Comparison of ENCODE assay signal across 1 cellular context in genomic region chr6:220312-220711, GRCh38.
A peak's percentile ranks its signal among the peaks of the same experiment; 100 is the strongest.
TF ChIP-seq lines count a peak whose summit lies in the region.

No MANE protein-coding gene starts in this region.

TF ChIP-seq in HepG2, 621 proteins besides CTCF, POLR2A, EP300 and RAD21 (continued from another document and continues in another):
- TF ChIP-seq ZBTB49 (CRISPR knock-in tag; IDR thresholded peaks at IDR 0.05; ENCODE audit: borderline replicate concordance) (no peak), DRAP1 (CRISPR knock-in tag; IDR thresholded peaks at IDR 0.05) (peak; percentile 42; the same call in 1 of the 2 replicates), ARNT (IDR thresholded peaks at IDR 0.05) (no peak), ELF3 (CRISPR knock-in tag; IDR thresholded peaks at IDR 0.05) (0 out of 2 replicates have a peak, but pooled peaks have one; percentile 3), ZSCAN31 (CRISPR knock-in tag; IDR thresholded peaks at IDR 0.05; ENCODE audit: low read depth) (no peak), ARID3A (IDR thresholded peaks at IDR 0.05; ENCODE audit: low read depth, low read length) (peak; percentile 36; the same call in 1 of the 2 replicates), PAXIP1 (CRISPR knock-in tag; conservative IDR thresholded peaks at IDR 0.05) (peak; percentile 77), GZF1 (CRISPR knock-in tag; IDR thresholded peaks at IDR 0.05) (peak; percentile 97), ZNF7 (CRISPR knock-in tag; IDR thresholded peaks at IDR 0.05) (no peak), FOXA1 (IDR thresholded peaks at IDR 0.05) (no peak), FOXA1 (CRISPR knock-in tag; IDR thresholded peaks at IDR 0.05) (peak; percentile 59), CBFB (CRISPR knock-in tag; IDR thresholded peaks at IDR 0.05) (peak; percentile 87), CREB1 (IDR thresholded peaks at IDR 0.05) (no peak), CREB1 (CRISPR knock-in tag; IDR thresholded peaks at IDR 0.05) (0 out of 2 replicates have a peak, but pooled peaks have one; percentile 34), NCOR1 (IDR thresholded peaks at IDR 0.05; ENCODE audit: borderline replicate concordance, low read length) (peak; percentile 86; the same call in 1 of the 2 replicates), TRIM22 (IDR thresholded peaks at IDR 0.05) (no peak), TCF7 (IDR thresholded peaks at IDR 0.05; ENCODE audit: low read depth) (peak; percentile 90), NCOA2 (CRISPR knock-in tag; IDR thresholded peaks at IDR 0.05) (peak; percentile 77), NR2F1 (CRISPR knock-in tag; IDR thresholded peaks at IDR 0.05) (peak in 1 of 2 experiments; percentile 10; a peak in 1 of 4 replicates), MLXIP (CRISPR knock-in tag; IDR thresholded peaks at IDR 0.05; ENCODE audit: borderline replicate concordance) (no peak), SOX13 (IDR thresholded peaks at IDR 0.05) (no peak), SOX13 (CRISPR knock-in tag; conservative IDR thresholded peaks at IDR 0.05 in 1 of 2, IDR thresholded peaks at IDR 0.05 in 1 of 2) (peak in 1 of 2 experiments; percentile 74; a peak in 2 of 4 replicates), SP2 (CRISPR knock-in tag; IDR thresholded peaks at IDR 0.05) (no peak), POLR2AphosphoS5 (IDR thresholded peaks at IDR 0.05; ENCODE audit: low read depth, low read length) (peak; percentile 33; the same call in 1 of the 2 replicates), SP1 (IDR thresholded peaks at IDR 0.05) (no peak), SP1 (CRISPR knock-in tag; IDR thresholded peaks at IDR 0.05) (no peak), ZNF775 (CRISPR knock-in tag; IDR thresholded peaks at IDR 0.05; ENCODE audit: borderline replicate concordance) (no peak), TCF7L2 (IDR thresholded peaks at IDR 0.05; ENCODE audit: low read depth, low read length) (peak; percentile 89), ARID2 (CRISPR knock-in tag; IDR thresholded peaks at IDR 0.05; ENCODE audit: borderline replicate concordance) (peak; percentile 59; the same call in 1 of the 2 replicates), SOX6 (IDR thresholded peaks at IDR 0.05) (no peak), SOX6 (CRISPR knock-in tag; IDR thresholded peaks at IDR 0.05) (peak; percentile 55; the same call in 1 of the 2 replicates), NR2F6 (IDR thresholded peaks at IDR 0.05) (no peak), NR2F6 (CRISPR knock-in tag; IDR thresholded peaks at IDR 0.05) (0 out of 2 replicates have a peak, but pooled peaks have one; percentile 14), ZC3H4 (CRISPR knock-in tag; IDR thresholded peaks at IDR 0.05; ENCODE audit: borderline replicate concordance) (no peak), KLF9 (CRISPR knock-in tag; IDR thresholded peaks at IDR 0.05; ENCODE audit: low read depth) (no peak), ATF2 (CRISPR knock-in tag; IDR thresholded peaks at IDR 0.05) (0 out of 2 replicates have a peak, but pooled peaks have one; percentile 14), ARID5B (CRISPR knock-in tag; IDR thresholded peaks at IDR 0.05) (peak; percentile 63), PHB2 (IDR thresholded peaks at IDR 0.05; ENCODE audit: partially characterized antibody) (no peak), MXD3 (CRISPR knock-in tag; IDR thresholded peaks at IDR 0.05) (no peak), MXI1 (IDR thresholded peaks at IDR 0.05; ENCODE audit: borderline replicate concordance, low read depth, low read length) (0 out of 3 replicates have a peak, but pooled peaks have one; percentile 1), SOX5 (CRISPR knock-in tag; IDR thresholded peaks at IDR 0.05; ENCODE audit: borderline replicate concordance) (peak; percentile 58; the same call in 1 of the 2 replicates), REL (CRISPR knock-in tag; conservative IDR thresholded peaks at IDR 0.05) (no peak), TAF1 (CRISPR knock-in tag; IDR thresholded peaks at IDR 0.05) (0 out of 2 replicates have a peak, but pooled peaks have one; percentile 11), ZNF550 (CRISPR knock-in tag; IDR thresholded peaks at IDR 0.05; ENCODE audit: borderline replicate concordance) (no peak), ZNF761 (CRISPR knock-in tag; conservative IDR thresholded peaks at IDR 0.05) (no peak)
